ENCODE assay signal across 9 cellular contexts in the genomic region with DNA sequence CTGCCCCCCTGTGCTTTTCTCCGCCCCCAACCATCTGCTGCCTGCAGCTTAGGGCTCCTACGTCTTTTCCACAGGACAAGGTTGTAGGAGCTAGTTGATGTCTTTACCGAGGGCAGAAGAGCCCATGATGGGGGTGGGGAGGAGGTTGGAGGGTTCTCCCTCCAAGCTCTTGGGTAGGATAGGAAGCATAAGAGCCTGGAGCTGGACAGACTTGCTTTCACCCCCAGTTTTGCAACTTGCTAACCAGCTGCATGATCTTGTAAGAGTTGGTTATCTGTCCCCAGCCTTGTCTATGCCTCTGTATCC. TPM values are rescaled to one million over a fixed set of nuclear protein-coding genes. Genes with fewer than 3 reads are reported as not detected.
DNase-seq lines count a peak whose midpoint lies in the region; ATAC-seq, FAIRE-seq and TF ChIP-seq lines count a peak whose summit lies in the region.
"Had no signal": no experiment of that assay in that cellular context is flagged by ENCODE, and none has a peak within 500 bp of the region (broad histone marks: within the 10 kb centered on the region; RNA-seq: fewer than 3 reads in every experiment).

No MANE protein-coding gene starts in this region.

- H3K4ac ChIP-seq in IMR-90 (ENCODE audit: low read depth, low read length), result peak overlapping the region; percentile 88

- no peak for TF ChIP-seq POLR2A in IMR-90 (IDR thresholded peaks at IDR 0.05; ENCODE audit: low read depth, low read length)

- TF ChIP-seq CTCF in A673 (conservative IDR thresholded peaks at IDR 0.05; ENCODE audit: low read depth, low read length) (no peak), IMR-90 (conservative IDR thresholded peaks at IDR 0.05; ENCODE audit: low read depth, low read length) (no peak), bronchial epithelial cell (IDR thresholded peaks at IDR 0.05; ENCODE audit: insufficient read depth, low read length, severe bottlenecking) (no peak)

- no peak overlapping the region for H2BK5ac ChIP-seq in IMR-90 (ENCODE audit: low read depth, low read length, poor library complexity, severe bottlenecking)

- ATAC-seq in IMR-90 (ENCODE audit: low read depth), result no peak
- no peak for ATAC-seq in GM18519 (IDR thresholded peaks at IDR 0.05; ENCODE audit: low FRiP score, unreplicated experiment)
- ATAC-seq in HG02763 (IDR thresholded peaks at IDR 0.05; ENCODE audit: unreplicated experiment), result no peak
- no peak for ATAC-seq in HG02840 (IDR thresholded peaks at IDR 0.05; ENCODE audit: low FRiP score, unreplicated experiment)
- ATAC-seq in HG03469 (IDR thresholded peaks at IDR 0.05; ENCODE audit: unreplicated experiment), result no peak

- CTCF ChIA-PET in A673 (lab: Charles Lee) (interaction anchor here (0.6 kb wide), 1 partner anchor 51 kb away, joined by 3 read pairs; no protein-coding TSS in a partner anchor), IMR-90 (lab: Yijun Ruan, JAX) (no interaction called here)

- peak overlapping the region; percentile 95 for H2AFZ ChIP-seq in IMR-90 (replicated peaks; ENCODE audit: low read length, poor library complexity)

- H4K20me1 ChIP-seq in IMR-90 (ENCODE audit: insufficient read depth, low read length), result peaks cover 19% of the 10 kb centered on the region

- H3K23ac ChIP-seq in IMR-90 (ENCODE audit: low read depth, low read length), result peak overlapping the region; percentile 78; the same call in 1 of the 2 replicates

- DNase-seq in A673 (ENCODE audit: low spot score) (no peak), IMR-90 (no peak), bronchial epithelial cell (ENCODE audit: low read depth) (no peak)

- intact Hi-C loops in A673 (cut with micrococcal nuclease; ENCODE audit: unreplicated experiment), result no loop called here
- intact Hi-C loops in IMR-90 (cut with micrococcal nuclease), result loop anchor here (2.0 kb wide), 1 partner anchor 62 kb away; a partner anchor contains a TSS

- no peak for TF ChIP-seq RAD21 in IMR-90 (IDR thresholded peaks at IDR 0.05; ENCODE audit: low read length)

- H3K4me1 ChIP-seq in A673 (ENCODE audit: insufficient read depth, low read length, poor library complexity, severe bottlenecking) (peaks cover 9% of the 10 kb centered on the region), IMR-90 (ENCODE audit: control insufficient read depth, insufficient read depth, low read length) (peaks cover 3% of the 10 kb centered on the region; the same call in 1 of the 2 replicates), mucosa of rectum (ENCODE audit: control insufficient read depth in 2 of 2, insufficient read depth in 2 of 2, low read length in 2 of 2) (peaks cover 16 to 18% of the 10 kb centered on the region in 2 donors)

- no peak for FAIRE-seq in bronchial epithelial cell (lab: Jason Lieb, UNC)
- FAIRE-seq: GM18507 had no signal

- POLR2A ChIA-PET in A673 (lab: Charles Lee; ENCODE audit: low non-redundant PET) (interaction anchor here (0.6 kb wide), 1 partner anchor 417 kb away, joined by 3 read pairs; no protein-coding TSS in a partner anchor), IMR-90 (lab: Charles Lee; ENCODE audit: unreplicated experiment) (interaction anchor here (1.0 to 1.6 kb wide), 2 partner anchors 10 to 29 kb away, joined by 6 to 11 read pairs; no protein-coding TSS in a partner anchor)

- no CpG with 5 or more reads among the region's 3 CpGs for WGBS in IMR-90 (ENCODE audit: extremely low coverage in 2 of 2, insufficient read length in 1 of 2), 2 experiments

- BruUV-seq in A673 (replicated peaks; lab: Mats Ljungman, UMichigan) (TSS peak; percentile 50), IMR-90 (replicated peaks; lab: Mats Ljungman, UMichigan) (no TSS peak)

- H3K9ac ChIP-seq in IMR-90 (ENCODE audit: low read depth, low read length) (peak overlapping the region; percentile 78), mucosa of rectum (ENCODE audit: low read depth in 1 of 2, low read length in 2 of 2) (peak overlapping the region; percentile 91 to 96)

- H3K79me1 ChIP-seq in IMR-90 (ENCODE audit: low read depth in 1 of 2, low read length in 2 of 2), result peaks cover 30 to 52% of the 10 kb centered on the region in 2 experiments

- no peak overlapping the region for H4K91ac ChIP-seq in IMR-90 (ENCODE audit: insufficient read depth, low read depth, low read length)

- H3K9me3 ChIP-seq in A673 (ENCODE audit: low read depth, low read length, poor library complexity, severe bottlenecking) (no peaks in the 10 kb centered on the region), IMR-90 (ENCODE audit: control insufficient read depth, insufficient read depth, low read length) (no peaks in the 10 kb centered on the region), mucosa of rectum (ENCODE audit: control insufficient read depth in 2 of 2, low read length in 2 of 2) (no peaks in the 10 kb centered on the region)

- peak overlapping the region; percentile 82; the same call in 1 of the 2 replicates for H2AK5ac ChIP-seq in IMR-90 (ENCODE audit: low read depth, low read length)

- peak overlapping the region; percentile 80; the same call in 1 of the 2 replicates for H3K14ac ChIP-seq in IMR-90 (replicated peaks; ENCODE audit: low read depth, low read length)

- no peak overlapping the region for H4K5ac ChIP-seq in IMR-90 (ENCODE audit: low read depth, low read length)

- in situ Hi-C loops in IMR-90 (cut with MboI; ENCODE audit: low sequenced_read_pairs), result no loop called here

- H3K27ac ChIP-seq in A673 (ENCODE audit: low read depth, low read length, poor library complexity, severe bottlenecking) (peak overlapping the region; percentile 84), IMR-90 (ENCODE audit: insufficient read depth, low read length) (peak overlapping the region; percentile 73), mucosa of rectum (ENCODE audit: low read depth in 2 of 2, low read length in 2 of 2) (no peak overlapping the region)

- H2BK120ac ChIP-seq in IMR-90 (ENCODE audit: low read depth, low read length), result no peak overlapping the region

- H3K56ac ChIP-seq in IMR-90 (ENCODE audit: extremely low read depth, insufficient read depth, low read length), result no peak overlapping the region; the same call in 1 of the 2 replicates

- H3K27me3 ChIP-seq in A673 (replicated peaks; ENCODE audit: insufficient read depth, low read depth, low read length, poor library complexity) (no peaks in the 10 kb centered on the region), IMR-90 (ENCODE audit: control insufficient read depth, insufficient read depth, low read length) (no peaks in the 10 kb centered on the region), bronchial epithelial cell (ENCODE audit: control insufficient read depth, insufficient read depth, low read length) (no peaks in the 10 kb centered on the region), mucosa of rectum (ENCODE audit: control insufficient read depth in 2 of 2, insufficient read depth in 2 of 2, low read length in 2 of 2) (no peaks in the 10 kb centered on the region)

- peak overlapping the region; percentile 86 for H3K4me2 ChIP-seq in IMR-90 (ENCODE audit: low read depth, low read length)

- no peak overlapping the region for H2BK15ac ChIP-seq in IMR-90 (ENCODE audit: low read depth, low read length)

- no peak overlapping the region for H4K8ac ChIP-seq in IMR-90 (ENCODE audit: low read depth in 2 of 2, low read length in 2 of 2)

- dilution Hi-C loops in IMR-90 (cut with HindIII; ENCODE audit: low sequenced_read_pairs, unreplicated experiment), result no loop called here

- no peak overlapping the region for H3K18ac ChIP-seq in IMR-90 (ENCODE audit: low read depth, low read length)

- H3K4me3 ChIP-seq in A673 (ENCODE audit: low read depth, low read length, poor library complexity, severe bottlenecking), result peak overlapping the region; percentile 99
- H3K4me3 ChIP-seq in IMR-90 (ENCODE audit: insufficient read depth, low read depth, low read length), result peak overlapping the region; percentile 67
- peak overlapping the region; percentile 81 for H3K4me3 ChIP-seq in bronchial epithelial cell (ENCODE audit: low read depth, low read length)
- H3K4me3 ChIP-seq in mucosa of rectum (ENCODE audit: low read length in 2 of 2), result peak overlapping the region; percentile 98 to 99

- H2BK20ac ChIP-seq in IMR-90 (ENCODE audit: low read depth, low read length), result no peak overlapping the region

- 0 out of 2 replicates have a peak, but pooled peaks cover 8% of the 10 kb centered on the region for H3K9me1 ChIP-seq in IMR-90 (ENCODE audit: insufficient read depth, low read length)

- H3K36me3 ChIP-seq in A673 (ENCODE audit: insufficient read depth, low read length, poor library complexity, severe bottlenecking) (peaks cover 71% of the 10 kb centered on the region), IMR-90 (ENCODE audit: control insufficient read depth, insufficient read depth, low read length) (peaks cover 60% of the 10 kb centered on the region), bronchial epithelial cell (ENCODE audit: control insufficient read depth, insufficient read depth, low read length) (peaks cover 37% of the 10 kb centered on the region), mucosa of rectum (ENCODE audit: control insufficient read depth in 2 of 2, insufficient read depth in 2 of 2, low read length in 2 of 2) (peaks cover 43 to 51% of the 10 kb centered on the region in 2 donors)

- peak overlapping the region; percentile 96 for H2AK9ac ChIP-seq in IMR-90 (replicated peaks; ENCODE audit: low read depth, low read length, poor library complexity)

RNA-seq across cellular contexts. Expression of a gene that starts 0.9 kb away (rescaled TPM):
- 65.1 and 65.2 TPM in 2 replicates for total RNA-seq in A673 (2021)
- total RNA-seq in IMR-90 (2012; rRNA removed), result 35.0 and 36.9 TPM in 2 replicates
- 58.3 and 59.2 TPM in 2 replicates for polyA plus RNA-seq in IMR-90 (2012; rRNA removed)
- 37.0 and 55.1 TPM in 2 replicates for polyA plus RNA-seq in IMR-90 (2012; cell fraction: cytosol; rRNA removed)
- 175 and 264 TPM in 2 replicates for polyA plus RNA-seq in IMR-90 (2012; cell fraction: nucleus; rRNA removed; ENCODE audit: low replicate concordance)
- 40.0 and 54.2 TPM in 2 replicates for total RNA-seq in bronchial epithelial cell

RNA-seq across cellular contexts. Expression of a gene that starts 12.2 kb away (rescaled TPM):
- total RNA-seq in A673 (2021) (382 and 419 TPM in 2 replicates), IMR-90 (2012; rRNA removed) (855 and 876 TPM in 2 replicates), bronchial epithelial cell (262 and 275 TPM in 2 replicates)
- polyA plus RNA-seq in IMR-90 (2012; rRNA removed), result 1,065 and 1,068 TPM in 2 replicates
- 678 and 934 TPM in 2 replicates for polyA plus RNA-seq in IMR-90 (2012; cell fraction: cytosol; rRNA removed)
- polyA plus RNA-seq in IMR-90 (2012; cell fraction: nucleus; rRNA removed; ENCODE audit: low replicate concordance), result 745 and 883 TPM in 2 replicates

RNA-seq across cellular contexts. Expression of a gene that starts 31.7 kb away (rescaled TPM):
- total RNA-seq in A673 (2021) (82.6 and 83.3 TPM in 2 replicates), IMR-90 (2012; rRNA removed) (23.3 and 24.2 TPM in 2 replicates), bronchial epithelial cell (22.6 and 30.2 TPM in 2 replicates)
- 40.4 and 41.2 TPM in 2 replicates for polyA plus RNA-seq in IMR-90 (2012; rRNA removed)
- polyA plus RNA-seq in IMR-90 (2012; cell fraction: cytosol; rRNA removed), result 20.9 and 33.6 TPM in 2 replicates
- polyA plus RNA-seq in IMR-90 (2012; cell fraction: nucleus; rRNA removed; ENCODE audit: low replicate concordance), result 168 and 247 TPM in 2 replicates

RNA-seq across cellular contexts. Expression of a gene that starts 42.5 kb away (rescaled TPM):
- total RNA-seq in A673 (2021), result 0.13 TPM in 1 of 2 replicates, not detected in the other
- not detected in 2 replicates for total RNA-seq in IMR-90 (2012; rRNA removed)
- polyA plus RNA-seq in IMR-90 (2012; rRNA removed), result not detected in 2 replicates
- polyA plus RNA-seq in IMR-90 (2012; cell fraction: cytosol; rRNA removed), result not detected in 2 replicates
- polyA plus RNA-seq in IMR-90 (2012; cell fraction: nucleus; rRNA removed; ENCODE audit: low replicate concordance), result 0.03 TPM in 1 of 2 replicates, not detected in the other
- total RNA-seq in bronchial epithelial cell, result not detected in 2 replicates

RNA-seq across cellular contexts. Expression of a gene that starts 51.7 kb away (rescaled TPM):
- 57.8 and 64.2 TPM in 2 replicates for total RNA-seq in A673 (2021)
- total RNA-seq in IMR-90 (2012; rRNA removed), result 32.5 and 37.6 TPM in 2 replicates
- polyA plus RNA-seq in IMR-90 (2012; rRNA removed), result 29.5 and 31.7 TPM in 2 replicates
- 15.9 and 20.4 TPM in 2 replicates for polyA plus RNA-seq in IMR-90 (2012; cell fraction: cytosol; rRNA removed)
- polyA plus RNA-seq in IMR-90 (2012; cell fraction: nucleus; rRNA removed; ENCODE audit: low replicate concordance), result 70.7 and 100 TPM in 2 replicates
- total RNA-seq in bronchial epithelial cell, result 42.1 and 46.1 TPM in 2 replicates

Comparison
In these comparisons a context has a peak if more than half of its experiments do, and no peak if none do; other contexts are left out.
1. H3K27ac ChIP-seq: peak in A673 (single experiment) and IMR-90 (single experiment); none in mucosa of rectum (0 of 2).
2. Peak in every context shown above with its lines, with median percentiles within 50 percentile points of each other: H3K4me3 ChIP-seq.